8 cellular contexts compared by ENCODE assay signal in the genomic region with DNA sequence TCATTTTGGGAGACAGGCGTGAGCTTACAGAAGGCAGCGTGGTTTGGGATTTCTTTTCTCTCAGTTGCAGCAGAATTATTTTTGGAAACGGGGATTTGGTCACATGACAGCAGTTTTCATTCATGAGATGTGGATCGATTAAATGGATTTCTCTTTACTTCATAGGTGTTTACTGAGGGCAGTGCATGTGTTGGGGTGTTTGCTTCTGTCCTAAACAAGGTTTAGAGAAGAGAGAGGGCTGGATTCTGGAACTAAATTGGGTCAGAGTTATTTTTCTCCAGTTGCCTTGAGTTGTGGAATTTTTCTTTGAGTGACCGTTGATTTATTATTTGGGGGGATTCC. TPM values are rescaled to one million over a fixed set of nuclear protein-coding genes. Genes with fewer than 3 reads are reported as not detected.
DNase-seq lines count a peak whose midpoint lies in the region; ATAC-seq and TF ChIP-seq lines count a peak whose summit lies in the region.

No MANE protein-coding gene starts in this region.

- no peak for ATAC-seq in activated naive CD8-positive, alpha-beta T cell treated with anti-CD3 and anti-CD28 coated beads, Interleukin-2, amount 10 ng/mL, durations not matched to agents 7 days and 5 days (ENCODE audit: low read depth)
- no peak for ATAC-seq in HG02884 (IDR thresholded peaks at IDR 0.05; ENCODE audit: unreplicated experiment)

- peaks cover 8% of the 10 kb centered on the region for H3K4me1 Mint-ChIP-seq in activated naive CD8-positive, alpha-beta T cell treated with anti-CD3 and anti-CD28 coated beads, Interleukin-2, amount 10 ng/mL, durations not matched to agents 7 days and 5 days
- peaks cover 16% of the 10 kb centered on the region for H3K4me1 Mint-ChIP-seq in activated naive CD8-positive, alpha-beta T cell treated with anti-CD3 and anti-CD28 coated beads for 36 hours
- peaks cover 40% of the 10 kb centered on the region for H3K4me1 Mint-ChIP-seq in mesothelial cell of epicardium
- peaks cover 58% of the 10 kb centered on the region for H3K4me1 Mint-ChIP-seq in type B pancreatic cell (ENCODE audit: unreplicated experiment)

- H3K36me3 Mint-ChIP-seq in activated naive CD8-positive, alpha-beta T cell treated with anti-CD3 and anti-CD28 coated beads, Interleukin-2, amount 10 ng/mL, durations not matched to agents 7 days and 5 days = peaks cover 1% of the 10 kb centered on the region
- peaks cover 10% of the 10 kb centered on the region for H3K36me3 Mint-ChIP-seq in activated naive CD8-positive, alpha-beta T cell treated with anti-CD3 and anti-CD28 coated beads for 36 hours
- H3K36me3 Mint-ChIP-seq in mesothelial cell of epicardium (peaks cover 7% of the 10 kb centered on the region), type B pancreatic cell (peaks cover 7% of the 10 kb centered on the region)

- no peak for DNase-seq in activated naive CD8-positive, alpha-beta T cell treated with anti-CD3 and anti-CD28 coated beads, Interleukin-2, amount 10 ng/mL, durations not matched to agents 7 days and 5 days
- DNase-seq in activated naive CD8-positive, alpha-beta T cell treated with anti-CD3 and anti-CD28 coated beads for 36 hours = no peak
- no peak for DNase-seq in brain microvascular endothelial cell
- DNase-seq in mesothelial cell of epicardium (ENCODE audit: low spot score in 2 of 2, unreplicated experiment in 2 of 2) = no peak
- no peak for DNase-seq in type B pancreatic cell (ENCODE audit: extremely low spot score, unreplicated experiment)
- no peak for DNase-seq in medulla oblongata (ENCODE audit: extremely low spot score)
- no peak for DNase-seq in stimulated activated naive CD4-positive, alpha-beta T cell (lab: John Stamatoyannopoulos, UW)

- peak overlapping the region; percentile 37 for H3K4me3 ChIP-seq in brain microvascular endothelial cell (ENCODE audit: low read depth, low read length)

- peaks cover 1% of the 10 kb centered on the region for H3K9me3 Mint-ChIP-seq in activated naive CD8-positive, alpha-beta T cell treated with anti-CD3 and anti-CD28 coated beads, Interleukin-2, amount 10 ng/mL, durations not matched to agents 7 days and 5 days
- H3K9me3 Mint-ChIP-seq in activated naive CD8-positive, alpha-beta T cell treated with anti-CD3 and anti-CD28 coated beads for 36 hours = peaks cover under 1% of the 10 kb centered on the region
- H3K9me3 Mint-ChIP-seq in mesothelial cell of epicardium (peaks cover 1% of the 10 kb centered on the region), type B pancreatic cell (no peaks in the 10 kb centered on the region)

- POLR2A ChIA-PET in activated naive CD8-positive, alpha-beta T cell treated with anti-CD3 and anti-CD28 coated beads, Interleukin-2, amount 10 ng/mL, durations not matched to agents 7 days and 5 days (lab: Charles Lee) = interaction anchor here (0.6 kb wide), 1 partner anchor 41 kb away, joined by 3 read pairs; no protein-coding TSS in a partner anchor

- no peaks in the 10 kb centered on the region for H3K27me3 ChIP-seq in brain microvascular endothelial cell (replicated peaks)

- no peaks in the 10 kb centered on the region for H3K27me3 Mint-ChIP-seq in activated naive CD8-positive, alpha-beta T cell treated with anti-CD3 and anti-CD28 coated beads, Interleukin-2, amount 10 ng/mL, durations not matched to agents 7 days and 5 days
- no peaks in the 10 kb centered on the region for H3K27me3 Mint-ChIP-seq in activated naive CD8-positive, alpha-beta T cell treated with anti-CD3 and anti-CD28 coated beads for 36 hours
- no peaks in the 10 kb centered on the region for H3K27me3 Mint-ChIP-seq in mesothelial cell of epicardium (ENCODE audit: low read depth)
- H3K27me3 Mint-ChIP-seq in type B pancreatic cell = no peaks in the 10 kb centered on the region

- no peak overlapping the region for H3K27ac ChIP-seq in brain microvascular endothelial cell

- no peaks in the 10 kb centered on the region for H3K36me3 ChIP-seq in brain microvascular endothelial cell (replicated peaks)

- H3K27ac Mint-ChIP-seq in activated naive CD8-positive, alpha-beta T cell treated with anti-CD3 and anti-CD28 coated beads, Interleukin-2, amount 10 ng/mL, durations not matched to agents 7 days and 5 days = no peak overlapping the region
- H3K27ac Mint-ChIP-seq in activated naive CD8-positive, alpha-beta T cell treated with anti-CD3 and anti-CD28 coated beads for 36 hours = no peak overlapping the region
- H3K27ac Mint-ChIP-seq in mesothelial cell of epicardium (peak overlapping the region; percentile 89), type B pancreatic cell (peak overlapping the region; percentile 35)

- TF ChIP-seq CTCF in brain microvascular endothelial cell (IDR thresholded peaks at IDR 0.05; ENCODE audit: low read depth, low read length, missing control alignments) = no peak
- TF ChIP-seq CTCF in mesothelial cell of epicardium (IDR thresholded peaks at IDR 0.05; ENCODE audit: unreplicated experiment) = no peak
- TF ChIP-seq CTCF in type B pancreatic cell (conservative IDR thresholded peaks at IDR 0.05) = no peak

- H3K4me3 Mint-ChIP-seq in activated naive CD8-positive, alpha-beta T cell treated with anti-CD3 and anti-CD28 coated beads, Interleukin-2, amount 10 ng/mL, durations not matched to agents 7 days and 5 days = peak overlapping the region; percentile 40
- no peak overlapping the region for H3K4me3 Mint-ChIP-seq in activated naive CD8-positive, alpha-beta T cell treated with anti-CD3 and anti-CD28 coated beads for 36 hours
- H3K4me3 Mint-ChIP-seq in mesothelial cell of epicardium = peak overlapping the region; percentile 6
- H3K4me3 Mint-ChIP-seq in type B pancreatic cell = peak overlapping the region; percentile 62

- in situ Hi-C loops in brain microvascular endothelial cell (cut with HindIII; ENCODE audit: low pct_ligation_motif_present, low sequenced_read_pairs) = no loop called here

RNA-seq across cellular contexts. Expression of a gene that starts 18.6 kb away (rescaled TPM):
- 10 to 100 TPM; 32.7 to 33.9 TPM for total RNA-seq in activated naive CD8-positive, alpha-beta T cell treated with anti-CD3 and anti-CD28 coated beads, Interleukin-2, amount 10 ng/mL, durations not matched to agents 7 days and 5 days
- total RNA-seq in activated naive CD8-positive, alpha-beta T cell treated with anti-CD3 and anti-CD28 coated beads for 36 hours = 10 to 100 TPM; 22.3 to 22.8 TPM
- total RNA-seq in mesothelial cell of epicardium (49.0 to 50.7 TPM (median 50.3 TPM) in 3 replicates), type B pancreatic cell (ENCODE audit: low replicate concordance) (49.2 and 54.7 TPM in 2 replicates)

Comparison
In these comparisons a context has a peak if more than half of its experiments do, and no peak if none do; other contexts are left out.
1. H3K27ac Mint-ChIP-seq: peak in mesothelial cell of epicardium (single experiment) and type B pancreatic cell (single experiment); none in activated naive CD8-positive, alpha-beta T cell treated with anti-CD3 and anti-CD28 coated beads, Interleukin-2, amount 10 ng/mL, durations not matched to agents 7 days and 5 days (single experiment) and activated naive CD8-positive, alpha-beta T cell treated with anti-CD3 and anti-CD28 coated beads for 36 hours (single experiment).